37 cellular contexts compared by ENCODE assay signal in the genomic region with DNA sequence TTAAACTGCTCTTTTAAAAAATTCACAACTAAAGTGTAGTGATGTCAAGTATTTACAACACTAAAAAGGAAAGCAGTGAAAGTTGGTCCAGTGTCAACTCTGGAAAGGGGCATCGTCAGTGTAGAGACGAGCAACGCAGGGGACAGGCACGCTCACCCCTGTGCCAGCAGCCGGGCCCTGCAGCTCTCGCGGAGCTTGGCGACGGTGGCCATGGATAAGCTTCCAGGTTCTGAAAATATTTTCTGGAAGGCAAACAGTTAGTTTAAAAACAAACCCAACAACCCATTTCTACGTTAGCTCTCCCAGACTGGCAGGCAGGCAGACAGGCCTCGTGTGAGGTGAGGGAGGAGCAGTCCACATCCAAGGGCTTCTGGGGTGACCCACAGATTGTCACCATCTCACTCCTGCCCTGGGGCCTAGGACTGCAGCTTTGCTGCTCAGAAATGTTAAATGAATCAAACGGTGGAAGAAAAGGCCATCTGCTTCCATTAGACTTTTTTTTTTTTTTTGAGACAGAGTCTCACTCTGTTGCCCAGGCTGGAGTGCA. TPM values are rescaled to one million over a fixed set of nuclear protein-coding genes. Genes with fewer than 3 reads are reported as not detected.
"Had no signal": no experiment of that assay in that cellular context is flagged by ENCODE, and none has a peak within 500 bp of the region (broad histone marks: within the 10 kb centered on the region; RNA-seq: fewer than 3 reads in every experiment).

No MANE protein-coding gene starts in this region.

- H3K27ac ChIP-seq: Peyer's patch, VCaP had no signal

- DNase-seq: activated CD4-positive, alpha-beta memory T cell treated with anti-CD3 and anti-CD28 coated beads, Interleukin-2, amount 10 ng/mL, durations not matched to agents 7 days and 5 days; activated CD4-positive, alpha-beta T cell treated with anti-CD3 and anti-CD28 coated beads for 1 hour; activated CD4-positive, alpha-beta T cell treated with anti-CD3 and anti-CD28 coated beads for 48 hours; activated CD4-positive, CD25-positive, alpha-beta regulatory T cell; activated CD8-positive, alpha-beta memory T cell treated with anti-CD3 and anti-CD28 coated beads for 24 hours; activated CD8-positive, alpha-beta memory T cell treated with anti-CD3 and anti-CD28 coated beads, Interleukin-2, amount 10 ng/mL, durations not matched to agents 7 days and 5 days; activated CD8-positive, alpha-beta memory T cell treated with anti-CD3 and anti-CD28 coated beads, Interleukin-2, amount 50 U/mL, for 48 hours; activated effector memory CD4-positive, alpha-beta T cell treated with Interleukin-2 at 50 U/mL for 16 hours; activated naive CD4-positive, alpha-beta T cell treated with anti-CD3 and anti-CD28 coated beads, Interleukin-2, amount 10 ng/mL, durations not matched to agents 7 days and 5 days; activated naive CD8-positive, alpha-beta T cell treated with anti-CD3 and anti-CD28 coated beads, Interleukin-2, amount 50 U/mL, for 24 hours; activated T-cell treated with anti-CD3 and anti-CD28 coated beads, Interleukin-2, amount 50 U/mL, for 48 hours; central memory CD4-positive, alpha-beta T cell; Kasumi-1; KBM-7; MG63; NCI-H1048; NCI-H1105 treated with DMSO at 0.1 percent for 48 hours; NCI-H1436; NCI-H1694; NCI-H2029 treated with DMSO at 0.1 percent for 48 hours; NCI-H2107; NCI-H2171; NCI-H510A; NCI-H526; NCI-H748 treated with DMSO at 0.1 percent for 48 hours; NK-92 treated with Interleukin-12 subunit alpha and Interleukin-12 subunit beta, amount 100 ng/mL, for 24 hours; PC-3; Peyer's patch; RPMI8226; SW 1271; T-helper 1 cell; T-helper 2 cell; T-helper 9 cell had no signal

- H3K9me3 Mint-ChIP-seq: activated CD4-positive, alpha-beta memory T cell treated with anti-CD3 and anti-CD28 coated beads, Interleukin-2, amount 10 ng/mL, durations not matched to agents 7 days and 5 days; activated naive CD4-positive, alpha-beta T cell treated with anti-CD3 and anti-CD28 coated beads, Interleukin-2, amount 10 ng/mL, durations not matched to agents 7 days and 5 days; activated naive CD8-positive, alpha-beta T cell treated with anti-CD3 and anti-CD28 coated beads, Interleukin-2, amount 50 U/mL, for 24 hours; brain had no signal

- H3K4me1 ChIP-seq: Peyer's patch had no signal

- H3K4me3 ChIP-seq: MG63, Peyer's patch had no signal

- H3K4me3 Mint-ChIP-seq: activated CD4-positive, alpha-beta memory T cell treated with anti-CD3 and anti-CD28 coated beads, Interleukin-2, amount 10 ng/mL, durations not matched to agents 7 days and 5 days; activated CD8-positive, alpha-beta memory T cell treated with anti-CD3 and anti-CD28 coated beads, Interleukin-2, amount 10 ng/mL, durations not matched to agents 7 days and 5 days; activated naive CD4-positive, alpha-beta T cell treated with anti-CD3 and anti-CD28 coated beads, Interleukin-2, amount 10 ng/mL, durations not matched to agents 7 days and 5 days; activated naive CD8-positive, alpha-beta T cell; activated naive CD8-positive, alpha-beta T cell treated with anti-CD3 and anti-CD28 coated beads, Interleukin-2, amount 50 U/mL, for 24 hours; brain had no signal

- ATAC-seq: activated CD8-positive, alpha-beta memory T cell treated with anti-CD3 and anti-CD28 coated beads, Interleukin-2, amount 10 ng/mL, durations not matched to agents 7 days and 5 days; PC-3; Right ventricle myocardium inferior had no signal

- H3K27me3 ChIP-seq: Peyer's patch had no signal

- H3K9me3 ChIP-seq: MG63, Peyer's patch had no signal

- H3K4me1 Mint-ChIP-seq: activated CD4-positive, alpha-beta memory T cell treated with anti-CD3 and anti-CD28 coated beads, Interleukin-2, amount 10 ng/mL, durations not matched to agents 7 days and 5 days; activated CD8-positive, alpha-beta memory T cell treated with anti-CD3 and anti-CD28 coated beads, Interleukin-2, amount 10 ng/mL, durations not matched to agents 7 days and 5 days; activated naive CD4-positive, alpha-beta T cell treated with anti-CD3 and anti-CD28 coated beads, Interleukin-2, amount 10 ng/mL, durations not matched to agents 7 days and 5 days; activated naive CD8-positive, alpha-beta T cell treated with anti-CD3 and anti-CD28 coated beads, Interleukin-2, amount 50 U/mL, for 24 hours; brain had no signal

- H3K27me3 Mint-ChIP-seq: activated CD4-positive, alpha-beta memory T cell treated with anti-CD3 and anti-CD28 coated beads, Interleukin-2, amount 10 ng/mL, durations not matched to agents 7 days and 5 days; activated naive CD8-positive, alpha-beta T cell; activated naive CD8-positive, alpha-beta T cell treated with anti-CD3 and anti-CD28 coated beads, Interleukin-2, amount 50 U/mL, for 24 hours had no signal

- H3K27ac Mint-ChIP-seq: activated CD4-positive, alpha-beta memory T cell treated with anti-CD3 and anti-CD28 coated beads, Interleukin-2, amount 10 ng/mL, durations not matched to agents 7 days and 5 days; activated CD8-positive, alpha-beta memory T cell treated with anti-CD3 and anti-CD28 coated beads, Interleukin-2, amount 10 ng/mL, durations not matched to agents 7 days and 5 days; activated naive CD4-positive, alpha-beta T cell treated with anti-CD3 and anti-CD28 coated beads, Interleukin-2, amount 10 ng/mL, durations not matched to agents 7 days and 5 days; activated naive CD8-positive, alpha-beta T cell; activated naive CD8-positive, alpha-beta T cell treated with anti-CD3 and anti-CD28 coated beads, Interleukin-2, amount 50 U/mL, for 24 hours had no signal

RNA-seq across cellular contexts. Expression of gene GRTP1, which starts 39.5 kb away (rescaled TPM):
- total RNA-seq: activated CD8-positive, alpha-beta memory T cell treated with anti-CD3 and anti-CD28 coated beads, Interleukin-2, amount 10 ng/mL, durations not matched to agents 7 days and 5 days had no signal
